ENCODE assay signal across 1 cellular context in genomic region chr11:19367051-19367709, GRCh38.
TF ChIP-seq lines count a peak whose summit lies in the region.

No MANE protein-coding gene starts in this region.

TF ChIP-seq in IMR-90, 13 proteins besides CTCF, POLR2A, EP300 and RAD21 (continued from another document):
- no peak for TF ChIP-seq ELK1 (IDR thresholded peaks at IDR 0.05; ENCODE audit: borderline replicate concordance, low read depth, low read length)
TF ChIP-seq in IMR-90: peak in this region for 1.
